Comparison of ENCODE assay signal across 18 cellular contexts in the genomic region with DNA sequence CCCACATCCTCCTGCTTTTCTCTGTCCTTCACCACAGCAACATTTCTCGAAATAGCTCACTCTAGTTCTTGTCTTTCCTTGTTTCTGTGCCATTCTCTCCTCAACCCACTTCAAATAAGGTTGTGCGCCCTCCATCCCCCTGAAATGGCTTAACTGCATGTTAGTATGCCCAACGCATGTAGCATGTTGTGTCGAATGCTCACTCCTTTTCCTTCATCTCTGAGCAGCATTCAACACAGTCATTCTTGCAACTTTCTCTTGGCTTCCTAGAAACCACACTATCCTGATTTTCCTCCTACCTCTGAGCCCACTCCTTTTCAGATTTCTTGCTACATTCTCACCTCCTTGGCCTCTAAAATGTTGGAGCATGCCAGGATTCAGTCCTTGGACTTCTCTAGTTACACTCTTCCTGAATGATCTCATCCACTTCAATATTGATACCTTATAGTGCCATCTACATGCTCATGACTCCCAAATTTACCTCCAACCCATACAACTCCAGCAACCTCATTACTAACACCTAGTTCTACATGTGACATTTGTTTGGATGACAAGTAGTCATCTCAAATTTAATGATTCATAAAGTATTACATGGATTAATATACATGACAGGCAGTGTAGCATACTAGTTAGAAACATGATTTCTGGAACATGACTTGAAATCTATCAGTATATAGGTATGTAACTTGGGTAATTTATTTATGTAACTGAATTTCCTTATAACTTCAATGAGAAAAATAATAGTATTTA. TPM values are rescaled to one million over a fixed set of nuclear protein-coding genes. Genes with fewer than 3 reads are reported as not detected.
A peak's percentile ranks its signal among the peaks of the same experiment; 100 is the strongest.
DNase-seq lines count a peak whose midpoint lies in the region; ATAC-seq and TF ChIP-seq lines count a peak whose summit lies in the region.
"Had no signal": no experiment of that assay in that cellular context is flagged by ENCODE, and none has a peak within 500 bp of the region (broad histone marks: within the 10 kb centered on the region; RNA-seq: fewer than 3 reads in every experiment).

No MANE protein-coding gene starts in this region.

- H4K20me1 ChIP-seq in OCI-LY3 (ENCODE audit: insufficient read depth, low read length), result no peaks in the 10 kb centered on the region

- peaks cover 24 to 44% of the 10 kb centered on the region in 2 donors for H3K36me3 Mint-ChIP-seq in activated naive CD4-positive, alpha-beta T cell treated with anti-CD3 and anti-CD28 coated beads, Interleukin-2, amount 50 U/mL, for 72 hours
- peaks cover 45% of the 10 kb centered on the region for H3K36me3 Mint-ChIP-seq in activated naive CD8-positive, alpha-beta T cell treated with anti-CD3 and anti-CD28 coated beads, Interleukin-2, amount 10 ng/mL, durations not matched to agents 7 days and 5 days
- H3K36me3 Mint-ChIP-seq in activated T-helper 1 cell treated with anti-CD3 and anti-CD28 coated beads, Interleukin-12 subunit alpha, Interleukin-12 subunit beta, Interleukin-2, Interleukin-4 antibody, amounts not matched to agents 30 ng/mL and 10 ng/mL and 1 ng/mL, durations not matched to agents 14 hours and 24 hours and 36 hours (ENCODE audit: low read depth), result peaks cover 39% of the 10 kb centered on the region

- peaks cover 30% of the 10 kb centered on the region for H3K4me1 ChIP-seq in OCI-LY3 (ENCODE audit: low read length)
- H3K4me1 ChIP-seq: foreskin keratinocyte, lower lobe of right lung, parathyroid adenoma, transverse colon had no signal

- ATAC-seq in activated naive CD4-positive, alpha-beta T cell treated with anti-CD3 and anti-CD28 coated beads, Interleukin-2, amount 50 U/mL, for 72 hours, result peak; percentile 55 to 77
- ATAC-seq in activated naive CD8-positive, alpha-beta T cell treated with anti-CD3 and anti-CD28 coated beads, Interleukin-2, amount 10 ng/mL, durations not matched to agents 7 days and 5 days (ENCODE audit: low read depth), result no peak
- ATAC-seq in stimulated activated naive CD8-positive, alpha-beta T cell treated with anti-CD3 and anti-CD28 coated beads, Interleukin-15, amount 100 ng/mL, for 72 hours, result peak; percentile 70
- ATAC-seq: foreskin keratinocyte, lower lobe of right lung, sciatic nerve had no signal

- peak overlapping the region; percentile 63 for H3K4me2 ChIP-seq in OCI-LY3 (ENCODE audit: low read length)

- intact Hi-C loops in activated T-helper 1 cell treated with anti-CD3 and anti-CD28 coated beads, Interleukin-12 subunit alpha, Interleukin-12 subunit beta, Interleukin-2, Interleukin-4 antibody, amounts not matched to agents 30 ng/mL and 10 ng/mL and 1 ng/mL, durations not matched to agents 14 hours and 24 hours and 36 hours (cut with micrococcal nuclease), result no loop called here

- peak overlapping the region; percentile 91; the same call in 1 of the 2 replicates for H3K27ac ChIP-seq in OCI-LY3 (ENCODE audit: low read length)
- H3K27ac ChIP-seq: foreskin keratinocyte, lower lobe of right lung, parathyroid adenoma, transverse colon had no signal

- no peak for DNase-seq in activated naive CD4-positive, alpha-beta T cell treated with anti-CD3 and anti-CD28 coated beads, Interleukin-2, amount 50 U/mL, for 72 hours (ENCODE audit: low spot score in 2 of 2)
- DNase-seq in activated naive CD4-positive, alpha-beta T cell (lab: John Stamatoyannopoulos, UW), result no peak
- no peak for DNase-seq in activated naive CD8-positive, alpha-beta T cell treated with anti-CD3 and anti-CD28 coated beads, Interleukin-2, amount 10 ng/mL, durations not matched to agents 7 days and 5 days
- DNase-seq in stimulated activated naive CD8-positive, alpha-beta T cell treated with anti-CD3 and anti-CD28 coated beads, Interleukin-15, amount 100 ng/mL, for 72 hours, result no peak
- DNase-seq in Kasumi-1 (lab: John Stamatoyannopoulos, UW), result no peak
- no peak for DNase-seq in activated T-helper 1 cell treated with anti-CD3 and anti-CD28 coated beads, Interleukin-12 subunit alpha, Interleukin-12 subunit beta, Interleukin-2, Interleukin-4 antibody, amounts not matched to agents 30 ng/mL and 10 ng/mL and 1 ng/mL, durations not matched to agents 14 hours and 24 hours and 36 hours (ENCODE audit: low spot score)
- DNase-seq: foreskin keratinocyte, hippocampal formation, islet precursor cell, lower lobe of right lung, NCI-H1417, NCI-H2107, NCI-H526, SHP77 treated with DMSO at 0.1 percent for 48 hours, transverse colon had no signal

- no peak overlapping the region for H2AFZ ChIP-seq in OCI-LY3 (ENCODE audit: low read depth, low read length)
- H2AFZ ChIP-seq: parathyroid adenoma had no signal

- H3K27ac Mint-ChIP-seq in activated naive CD4-positive, alpha-beta T cell treated with anti-CD3 and anti-CD28 coated beads, Interleukin-2, amount 50 U/mL, for 72 hours, result peak overlapping the region; percentile 50 to 66
- H3K27ac Mint-ChIP-seq in activated naive CD8-positive, alpha-beta T cell treated with anti-CD3 and anti-CD28 coated beads, Interleukin-2, amount 10 ng/mL, durations not matched to agents 7 days and 5 days, result peak overlapping the region; percentile 77
- no peak overlapping the region for H3K27ac Mint-ChIP-seq in stimulated activated naive CD8-positive, alpha-beta T cell treated with anti-CD3 and anti-CD28 coated beads, Interleukin-15, amount 100 ng/mL, for 72 hours
- H3K27ac Mint-ChIP-seq in activated T-helper 1 cell treated with anti-CD3 and anti-CD28 coated beads, Interleukin-12 subunit alpha, Interleukin-12 subunit beta, Interleukin-2, Interleukin-4 antibody, amounts not matched to agents 30 ng/mL and 10 ng/mL and 1 ng/mL, durations not matched to agents 14 hours and 24 hours and 36 hours, result no peak overlapping the region

- no peak for TF ChIP-seq CTCF in OCI-LY3 (IDR thresholded peaks at IDR 0.05; ENCODE audit: low read depth, low read length)

- no peak overlapping the region for H3K9ac ChIP-seq in OCI-LY3 (ENCODE audit: low read length)
- H3K9ac ChIP-seq: parathyroid adenoma had no signal

- H3K27me3 ChIP-seq in OCI-LY3 (ENCODE audit: low read depth, low read length), result no peaks in the 10 kb centered on the region
- H3K27me3 ChIP-seq: foreskin keratinocyte, transverse colon had no signal

- H3K79me2 ChIP-seq in OCI-LY3 (ENCODE audit: low read length), result no peaks in the 10 kb centered on the region

- no peak overlapping the region for H3K4me3 Mint-ChIP-seq in activated naive CD8-positive, alpha-beta T cell treated with anti-CD3 and anti-CD28 coated beads, Interleukin-2, amount 10 ng/mL, durations not matched to agents 7 days and 5 days
- no peak overlapping the region for H3K4me3 Mint-ChIP-seq in stimulated activated naive CD8-positive, alpha-beta T cell treated with anti-CD3 and anti-CD28 coated beads, Interleukin-15, amount 100 ng/mL, for 72 hours
- H3K4me3 Mint-ChIP-seq in activated T-helper 1 cell treated with anti-CD3 and anti-CD28 coated beads, Interleukin-12 subunit alpha, Interleukin-12 subunit beta, Interleukin-2, Interleukin-4 antibody, amounts not matched to agents 30 ng/mL and 10 ng/mL and 1 ng/mL, durations not matched to agents 14 hours and 24 hours and 36 hours, result no peak overlapping the region

- H3K36me3 ChIP-seq in OCI-LY3 (replicated peaks; ENCODE audit: low read depth, low read length), result peaks cover 9% of the 10 kb centered on the region
- H3K36me3 ChIP-seq: transverse colon had no signal

- peaks cover 9% of the 10 kb centered on the region for H3K4me1 Mint-ChIP-seq in activated naive CD8-positive, alpha-beta T cell treated with anti-CD3 and anti-CD28 coated beads, Interleukin-2, amount 10 ng/mL, durations not matched to agents 7 days and 5 days
- peaks cover 50% of the 10 kb centered on the region for H3K4me1 Mint-ChIP-seq in stimulated activated naive CD8-positive, alpha-beta T cell treated with anti-CD3 and anti-CD28 coated beads, Interleukin-15, amount 100 ng/mL, for 72 hours
- H3K4me1 Mint-ChIP-seq in activated T-helper 1 cell treated with anti-CD3 and anti-CD28 coated beads, Interleukin-12 subunit alpha, Interleukin-12 subunit beta, Interleukin-2, Interleukin-4 antibody, amounts not matched to agents 30 ng/mL and 10 ng/mL and 1 ng/mL, durations not matched to agents 14 hours and 24 hours and 36 hours (ENCODE audit: low read depth), result peaks cover 17% of the 10 kb centered on the region

- H3K9me3 ChIP-seq in OCI-LY3 (ENCODE audit: insufficient read depth, low read length), result no peaks in the 10 kb centered on the region
- H3K9me3 ChIP-seq: lower lobe of right lung, transverse colon had no signal

- no peak overlapping the region for H3K4me3 ChIP-seq in OCI-LY3 (ENCODE audit: low read length)
- H3K4me3 ChIP-seq: lower lobe of right lung, transverse colon had no signal

- no peaks in the 10 kb centered on the region for H3K27me3 Mint-ChIP-seq in activated naive CD8-positive, alpha-beta T cell treated with anti-CD3 and anti-CD28 coated beads, Interleukin-2, amount 10 ng/mL, durations not matched to agents 7 days and 5 days
- no peaks in the 10 kb centered on the region for H3K27me3 Mint-ChIP-seq in stimulated activated naive CD8-positive, alpha-beta T cell treated with anti-CD3 and anti-CD28 coated beads, Interleukin-15, amount 100 ng/mL, for 72 hours
- no peaks in the 10 kb centered on the region for H3K27me3 Mint-ChIP-seq in activated T-helper 1 cell treated with anti-CD3 and anti-CD28 coated beads, Interleukin-12 subunit alpha, Interleukin-12 subunit beta, Interleukin-2, Interleukin-4 antibody, amounts not matched to agents 30 ng/mL and 10 ng/mL and 1 ng/mL, durations not matched to agents 14 hours and 24 hours and 36 hours (ENCODE audit: insufficient read depth)

- H3K9me3 Mint-ChIP-seq in activated naive CD4-positive, alpha-beta T cell treated with anti-CD3 and anti-CD28 coated beads, Interleukin-2, amount 50 U/mL, for 72 hours, result peaks cover 0 to 16% of the 10 kb centered on the region in 2 donors
- no peaks in the 10 kb centered on the region for H3K9me3 Mint-ChIP-seq in activated naive CD8-positive, alpha-beta T cell treated with anti-CD3 and anti-CD28 coated beads, Interleukin-2, amount 10 ng/mL, durations not matched to agents 7 days and 5 days
- no peaks in the 10 kb centered on the region for H3K9me3 Mint-ChIP-seq in stimulated activated naive CD8-positive, alpha-beta T cell treated with anti-CD3 and anti-CD28 coated beads, Interleukin-15, amount 100 ng/mL, for 72 hours
- no peaks in the 10 kb centered on the region for H3K9me3 Mint-ChIP-seq in activated T-helper 1 cell treated with anti-CD3 and anti-CD28 coated beads, Interleukin-12 subunit alpha, Interleukin-12 subunit beta, Interleukin-2, Interleukin-4 antibody, amounts not matched to agents 30 ng/mL and 10 ng/mL and 1 ng/mL, durations not matched to agents 14 hours and 24 hours and 36 hours

- POLR2A ChIA-PET in activated naive CD8-positive, alpha-beta T cell treated with anti-CD3 and anti-CD28 coated beads, Interleukin-2, amount 10 ng/mL, durations not matched to agents 7 days and 5 days (lab: Charles Lee), result no interaction called here

RNA-seq across cellular contexts. Expression of a gene that starts 22.3 kb away (rescaled TPM):
- total RNA-seq in activated naive CD4-positive, alpha-beta T cell treated with anti-CD3 and anti-CD28 coated beads, Interleukin-2, amount 50 U/mL, for 72 hours, result 100 to 1,000 TPM; 220 to 285 TPM
- total RNA-seq in activated naive CD8-positive, alpha-beta T cell treated with anti-CD3 and anti-CD28 coated beads, Interleukin-2, amount 10 ng/mL, durations not matched to agents 7 days and 5 days, result 100 to 1,000 TPM; 252 to 260 TPM
- total RNA-seq in activated T-helper 1 cell treated with anti-CD3 and anti-CD28 coated beads, Interleukin-12 subunit alpha, Interleukin-12 subunit beta, Interleukin-2, Interleukin-4 antibody, amounts not matched to agents 30 ng/mL and 10 ng/mL and 1 ng/mL, durations not matched to agents 14 hours and 24 hours and 36 hours, result 308 and 327 TPM in 2 replicates

Comparison
In these comparisons a context has a peak if more than half of its experiments do, and no peak if none do; other contexts are left out.
1. H3K27ac Mint-ChIP-seq: peak in activated naive CD4-positive, alpha-beta T cell treated with anti-CD3 and anti-CD28 coated beads, Interleukin-2, amount 50 U/mL, for 72 hours (2 of 2) and activated naive CD8-positive, alpha-beta T cell treated with anti-CD3 and anti-CD28 coated beads, Interleukin-2, amount 10 ng/mL, durations not matched to agents 7 days and 5 days (single experiment); none in stimulated activated naive CD8-positive, alpha-beta T cell treated with anti-CD3 and anti-CD28 coated beads, Interleukin-15, amount 100 ng/mL, for 72 hours (0 of 2) and activated T-helper 1 cell treated with anti-CD3 and anti-CD28 coated beads, Interleukin-12 subunit alpha, Interleukin-12 subunit beta, Interleukin-2, Interleukin-4 antibody, amounts not matched to agents 30 ng/mL and 10 ng/mL and 1 ng/mL, durations not matched to agents 14 hours and 24 hours and 36 hours (single experiment).